Comparison of ENCODE assay signal across 32 cellular contexts in genomic region chrX:554271-554670, GRCh38.
"Had no signal": no experiment of that assay in that cellular context is flagged by ENCODE, and none has a peak within 500 bp of the region (broad histone marks: within the 10 kb centered on the region; RNA-seq: fewer than 3 reads in every experiment).

No MANE protein-coding gene starts in this region.

- H3K4me3 Mint-ChIP-seq: naive thymus-derived CD8-positive, alpha-beta T cell; nephron; neural crest cell; stimulated activated naive B cell treated with anti-CD40 and anti-IgM and Interleukin-4, amounts not matched to agents 10 μg/mL and 1 μg/mL and 100 μg/mL, for 72 hours had no signal

- ATAC-seq: heart left ventricle; left cardiac atrium; left lobe of liver; left ventricle myocardium superior; lower lobe of right lung; mucosa of descending colon; naive thymus-derived CD8-positive, alpha-beta T cell; right cardiac atrium; sciatic nerve; stimulated activated naive B cell treated with anti-CD40 and anti-IgM and Interleukin-4, amounts not matched to agents 10 μg/mL and 1 μg/mL and 100 μg/mL, for 72 hours; stimulated activated naive CD8-positive, alpha-beta T cell treated with anti-CD3 and anti-CD28 coated beads, Interleukin-15, Interleukin-2, amounts not matched to agents 100 U/mL and 50 U/mL, for 24 hours; upper lobe of right lung had no signal

- H3K36me3 Mint-ChIP-seq: stimulated activated naive B cell treated with anti-CD40 and anti-IgM and Interleukin-4, amounts not matched to agents 10 μg/mL and 1 μg/mL and 100 μg/mL, for 72 hours had no signal

- H3K27ac ChIP-seq: heart left ventricle, hepatocyte, lower lobe of right lung, neutrophil, ovary, prostate gland, skin epidermis, stomach, testis, thyroid gland, transverse colon, upper lobe of right lung had no signal

- H3K36me3 ChIP-seq: heart left ventricle, lower lobe of right lung, neutrophil, ovary, prostate gland, stomach, thyroid gland, transverse colon, upper lobe of right lung had no signal

- H3K27me3 ChIP-seq: heart left ventricle, hepatocyte, neutrophil, ovary, stomach, testis, thyroid gland, transverse colon, upper lobe of right lung had no signal

- H3K4me3 ChIP-seq: heart left ventricle, hepatocyte, lower lobe of right lung, mucosa of descending colon, ovary, prostate gland, skin epidermis, stomach, testis, thyroid gland, transverse colon, upper lobe of right lung had no signal

- H3K4me1 Mint-ChIP-seq: nephron; neural crest cell; stimulated activated naive B cell treated with anti-CD40 and anti-IgM and Interleukin-4, amounts not matched to agents 10 μg/mL and 1 μg/mL and 100 μg/mL, for 72 hours had no signal

- H3K9me3 ChIP-seq: lower lobe of right lung, neutrophil, ovary, prostate gland, testis, thyroid gland, upper lobe of right lung had no signal

- H3K27me3 Mint-ChIP-seq: stimulated activated naive B cell treated with anti-CD40 and anti-IgM and Interleukin-4, amounts not matched to agents 10 μg/mL and 1 μg/mL and 100 μg/mL, for 72 hours had no signal

- DNase-seq: heart left ventricle; kidney glomerular epithelial cell; left cardiac atrium; left ventricle myocardium superior; lower lobe of right lung; mesendoderm; midbrain; mucosa of descending colon; naive thymus-derived CD8-positive, alpha-beta T cell; occipital lobe; ovary; retina; right cardiac atrium; stimulated activated CD4-positive, alpha-beta T cell treated with anti-CD3 and anti-CD28 coated beads, Interleukin-12 subunit alpha, Interleukin-12 subunit beta, amount 100 ng/mL, for 4 hours; stimulated activated CD4-positive, alpha-beta T cell treated with anti-CD3 and anti-CD28 coated beads, Interleukin-15, amount 100 ng/mL, for 24 hours; stimulated activated CD4-positive, alpha-beta T cell treated with anti-CD3 and anti-CD28 coated beads, Interleukin-2, amount 100 ng/mL, for 24 hours; stimulated activated CD4-positive, alpha-beta T cell treated with anti-CD3 and anti-CD28 coated beads, Interleukin-4, amount 100 ng/mL, for 1 hour; stimulated activated naive B cell treated with anti-CD40 and anti-IgM and Interleukin-4, amounts not matched to agents 10 μg/mL and 1 μg/mL and 100 μg/mL, for 72 hours; stimulated activated naive CD8-positive, alpha-beta T cell treated with anti-CD3 and anti-CD28 coated beads, Interleukin-15, Interleukin-2, amounts not matched to agents 100 U/mL and 50 U/mL, for 24 hours; stomach; testis; thyroid gland; transverse colon; upper lobe of right lung had no signal

- H3K27ac Mint-ChIP-seq: naive thymus-derived CD8-positive, alpha-beta T cell; nephron; stimulated activated naive B cell treated with anti-CD40 and anti-IgM and Interleukin-4, amounts not matched to agents 10 μg/mL and 1 μg/mL and 100 μg/mL, for 72 hours had no signal

- H3K4me1 ChIP-seq: heart left ventricle, lower lobe of right lung, prostate gland, stomach, testis, thyroid gland, transverse colon, upper lobe of right lung had no signal
